Comparison of ENCODE assay signal across 8 cellular contexts in the genomic region with DNA sequence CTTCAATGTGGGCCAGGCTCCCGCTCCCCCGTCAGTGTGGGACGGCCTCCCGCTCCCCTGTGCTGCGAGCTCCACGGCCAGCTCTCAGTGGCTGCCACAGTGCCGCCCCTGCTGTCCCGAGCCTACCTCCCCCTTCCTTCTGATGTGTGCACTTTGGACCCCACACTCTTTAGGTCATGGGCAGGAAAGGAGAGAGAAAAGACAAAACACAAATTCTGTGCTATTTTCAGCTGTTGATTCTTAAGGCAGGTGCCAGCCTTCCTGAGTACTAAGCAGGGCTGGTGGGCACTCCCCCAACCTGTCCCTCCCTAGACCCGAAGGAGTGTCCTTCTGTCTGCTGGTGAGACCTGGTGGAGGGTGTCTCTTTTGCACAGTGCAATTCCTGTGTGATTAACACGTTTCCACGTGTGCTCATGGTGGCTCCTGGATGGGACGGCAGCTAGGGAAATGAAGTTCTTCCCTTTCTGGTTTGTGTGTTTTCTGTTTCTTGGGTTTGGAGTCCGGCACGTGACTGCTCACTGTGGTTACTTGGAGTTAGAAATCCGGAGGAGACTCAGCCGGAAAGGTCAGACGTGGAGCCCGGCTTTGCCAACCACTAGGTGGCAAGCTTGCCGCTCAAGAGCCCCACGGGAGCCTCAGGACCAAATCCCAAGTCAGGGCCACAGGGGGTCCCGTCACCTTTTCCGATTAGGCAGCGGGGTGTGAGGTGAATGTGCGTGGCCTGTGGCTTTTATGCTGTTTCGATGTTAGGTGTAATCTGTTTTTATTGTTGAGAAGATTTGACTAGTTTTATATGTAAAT.
A peak's percentile ranks its signal among the peaks of the same experiment; 100 is the strongest.
DNase-seq lines count a peak whose midpoint lies in the region; ATAC-seq, FAIRE-seq and TF ChIP-seq lines count a peak whose summit lies in the region.
"Not testable (repeated sequence)": the region's sequence is repeated elsewhere in the genome, so short reads cannot be mapped to it uniquely, and the experiment has no call there.

No MANE protein-coding gene starts in this region.

- H3K36me3 Mint-ChIP-seq in activated T-cell treated with anti-CD3 and anti-CD28 coated beads, Interleukin-2, amount 50 U/mL, for 24 hours (ENCODE audit: low read depth), result peaks cover 89% of the 10 kb centered on the region
- peaks cover 17% of the 10 kb centered on the region for H3K36me3 Mint-ChIP-seq in effector memory CD8-positive, alpha-beta T cell (ENCODE audit: insufficient read depth)
- H3K36me3 Mint-ChIP-seq in progenitor cell of endocrine pancreas (ENCODE audit: insufficient read depth), result not testable (repeated sequence)

- peak overlapping the region; percentile 66 for H3K4me2 ChIP-seq in OCI-LY3 (ENCODE audit: low read length)

- H2AFZ ChIP-seq in OCI-LY3 (ENCODE audit: low read depth, low read length), result not testable (repeated sequence)

- H3K9me3 ChIP-seq in OCI-LY3 (ENCODE audit: insufficient read depth, low read length); kidney (ENCODE audit: control insufficient read depth in 1 of 2, low read length in 2 of 2): not testable (repeated sequence)

- H3K27me3 ChIP-seq in OCI-LY3 (ENCODE audit: low read depth, low read length), result not testable (repeated sequence)

- intact Hi-C loops in kidney (cut with DNase I), result not testable (repeated sequence)

- H3K27ac Mint-ChIP-seq in activated T-cell treated with anti-CD3 and anti-CD28 coated beads, Interleukin-2, amount 50 U/mL, for 24 hours, result peak overlapping the region; percentile 96
- H3K27ac Mint-ChIP-seq in effector memory CD8-positive, alpha-beta T cell, result peak overlapping the region; percentile 90 to 97
- not testable (repeated sequence) for H3K27ac Mint-ChIP-seq in progenitor cell of endocrine pancreas

- peak; percentile 53 for TF ChIP-seq CTCF in OCI-LY3 (IDR thresholded peaks at IDR 0.05; ENCODE audit: low read depth, low read length)
- TF ChIP-seq CTCF in kidney (IDR thresholded peaks at IDR 0.05; ENCODE audit: borderline replicate concordance, extremely low read depth, insufficient read depth), result peak; percentile 22
- peak; percentile 76 for TF ChIP-seq CTCF in progenitor cell of endocrine pancreas (IDR thresholded peaks at IDR 0.05; ENCODE audit: unreplicated experiment)

- H3K79me2 ChIP-seq in OCI-LY3 (ENCODE audit: low read length), result not testable (repeated sequence)

- peak overlapping the region; percentile 56 for H3K4me3 Mint-ChIP-seq in activated T-cell treated with anti-CD3 and anti-CD28 coated beads, Interleukin-2, amount 50 U/mL, for 24 hours
- H3K4me3 Mint-ChIP-seq in effector memory CD8-positive, alpha-beta T cell, result peak overlapping the region; percentile 48 to 59
- H3K4me3 Mint-ChIP-seq in progenitor cell of endocrine pancreas (ENCODE audit: low read depth), result peak overlapping the region; percentile 51

- H4K20me1 ChIP-seq in OCI-LY3 (ENCODE audit: insufficient read depth, low read length), result not testable (repeated sequence)

- H3K27ac ChIP-seq in OCI-LY3 (ENCODE audit: low read length), result peak overlapping the region; percentile 84
- H3K27ac ChIP-seq in kidney (ENCODE audit: low read depth in 2 of 2, low read length in 2 of 2), result peak overlapping the region; percentile 69 to 80

- not testable (repeated sequence) for H3K36me3 ChIP-seq in OCI-LY3 (replicated peaks; ENCODE audit: low read depth, low read length); kidney (ENCODE audit: control insufficient read depth in 1 of 2, insufficient read depth in 2 of 2, low read length in 2 of 2)

- FAIRE-seq in kidney (lab: Jason Lieb, UNC), result not testable (repeated sequence)

- peaks cover 52% of the 10 kb centered on the region for H3K4me1 ChIP-seq in OCI-LY3 (ENCODE audit: low read length)
- not testable (repeated sequence) for H3K4me1 ChIP-seq in kidney (ENCODE audit: control insufficient read depth in 1 of 2, insufficient read depth in 1 of 2, low read depth in 1 of 2, low read length in 2 of 2)

- H3K4me1 Mint-ChIP-seq in activated T-cell treated with anti-CD3 and anti-CD28 coated beads, Interleukin-2, amount 50 U/mL, for 24 hours (ENCODE audit: low read depth), result peaks cover 74% of the 10 kb centered on the region
- H3K4me1 Mint-ChIP-seq in effector memory CD8-positive, alpha-beta T cell (ENCODE audit: low read depth in 2 of 2), result peaks cover 48 to 54% of the 10 kb centered on the region in 2 donors
- H3K4me1 Mint-ChIP-seq in progenitor cell of endocrine pancreas (ENCODE audit: low read depth), result peaks cover 10% of the 10 kb centered on the region

- peak; percentile 33 for DNase-seq in Daoy (ENCODE audit: low read depth)
- peak; percentile 65 for DNase-seq in activated T-cell treated with anti-CD3 and anti-CD28 coated beads, Interleukin-2, amount 50 U/mL, for 24 hours
- not testable (repeated sequence) for DNase-seq in effector memory CD8-positive, alpha-beta T cell; kidney; progenitor cell of endocrine pancreas (ENCODE audit: low spot score, unreplicated experiment)
- DNase-seq in ureter (ENCODE audit: low spot score), result peak; percentile 74

- not testable (repeated sequence) for H3K9me3 Mint-ChIP-seq in activated T-cell treated with anti-CD3 and anti-CD28 coated beads, Interleukin-2, amount 50 U/mL, for 24 hours; effector memory CD8-positive, alpha-beta T cell; progenitor cell of endocrine pancreas (ENCODE audit: low read depth)

- H3K9ac ChIP-seq in OCI-LY3 (ENCODE audit: low read length) (peak overlapping the region; percentile 45; the same call in 1 of the 2 replicates), kidney (ENCODE audit: low read length in 2 of 2) (peak overlapping the region in 1 of 2 donors; percentile 40)

- H3K27me3 Mint-ChIP-seq in activated T-cell treated with anti-CD3 and anti-CD28 coated beads, Interleukin-2, amount 50 U/mL, for 24 hours; effector memory CD8-positive, alpha-beta T cell: not testable (repeated sequence)
- H3K27me3 Mint-ChIP-seq in progenitor cell of endocrine pancreas, result peaks cover 68% of the 10 kb centered on the region

- H3K4me3 ChIP-seq in OCI-LY3 (ENCODE audit: low read length) (peak overlapping the region; percentile 54), kidney (ENCODE audit: low read length in 2 of 2) (peak overlapping the region; percentile 47 to 60)

- peak; percentile 49 for ATAC-seq in HG03342 (IDR thresholded peaks at IDR 0.05; ENCODE audit: unreplicated experiment)
- peak; percentile 6 for ATAC-seq in effector memory CD8-positive, alpha-beta T cell (replicated peaks)

Comparison
In these comparisons a context has a peak if more than half of its experiments do, and no peak if none do; other contexts are left out.
1. CTCF ChIP-seq: peak in every context shown above with its lines; median percentile 76 in progenitor cell of endocrine pancreas; 53 in OCI-LY3; 22 in kidney.